1 cellular context compared by ENCODE assay signal in genomic region chr7:70571403-70571911, GRCh38.
A peak's percentile ranks its signal among the peaks of the same experiment; 100 is the strongest.
TF ChIP-seq lines count a peak whose summit lies in the region.

No MANE protein-coding gene starts in this region.

TF ChIP-seq in HepG2, 621 proteins besides CTCF, POLR2A, EP300 and RAD21 (continued from another document and continues in another):
- TF ChIP-seq ZBTB33 (CRISPR knock-in tag; IDR thresholded peaks at IDR 0.05) (no peak), ZNF484 (CRISPR knock-in tag; IDR thresholded peaks at IDR 0.05; ENCODE audit: borderline replicate concordance, low read depth) (no peak), ZNF670 (CRISPR knock-in tag; IDR thresholded peaks at IDR 0.05; ENCODE audit: borderline replicate concordance) (no peak), HDAC2 (CRISPR knock-in tag; IDR thresholded peaks at IDR 0.05) (no peak; the same call in 1 of the 2 replicates), ATAD3A (CRISPR knock-in tag; IDR thresholded peaks at IDR 0.05) (no peak), ZSCAN31 (CRISPR knock-in tag; IDR thresholded peaks at IDR 0.05; ENCODE audit: low read depth) (no peak), HMG20B (CRISPR knock-in tag; conservative IDR thresholded peaks at IDR 0.05) (no peak), MLXIP (CRISPR knock-in tag; IDR thresholded peaks at IDR 0.05; ENCODE audit: borderline replicate concordance) (no peak), KDM6A (CRISPR knock-in tag; IDR thresholded peaks at IDR 0.05; ENCODE audit: low read depth) (0 out of 2 replicates have a peak, but pooled peaks have one; percentile 24), ZNF557 (CRISPR knock-in tag; IDR thresholded peaks at IDR 0.05) (no peak), ZNF382 (CRISPR knock-in tag; IDR thresholded peaks at IDR 0.05; ENCODE audit: borderline replicate concordance) (no peak), JARID2 (CRISPR knock-in tag; IDR thresholded peaks at IDR 0.05; ENCODE audit: insufficient replicate concordance) (no peak), PATZ1 (CRISPR knock-in tag; IDR thresholded peaks at IDR 0.05) (no peak), RFXANK (CRISPR knock-in tag; IDR thresholded peaks at IDR 0.05) (no peak), MTF1 (CRISPR knock-in tag; IDR thresholded peaks at IDR 0.05) (no peak), ZNF570 (CRISPR knock-in tag; IDR thresholded peaks at IDR 0.05; ENCODE audit: borderline replicate concordance) (no peak), ZBTB25 (CRISPR knock-in tag; IDR thresholded peaks at IDR 0.05) (no peak), ZNF747 (CRISPR knock-in tag; IDR thresholded peaks at IDR 0.05; ENCODE audit: borderline replicate concordance) (no peak), THAP8 (CRISPR knock-in tag; IDR thresholded peaks at IDR 0.05; ENCODE audit: borderline replicate concordance) (no peak), PCBP1 (IDR thresholded peaks at IDR 0.05; ENCODE audit: borderline replicate concordance, low read depth, low read length) (no peak), HNF1B (CRISPR knock-in tag; IDR thresholded peaks at IDR 0.05) (0 out of 2 replicates have a peak, but pooled peaks have one; percentile 31), ZMYM4 (CRISPR knock-in tag; IDR thresholded peaks at IDR 0.05) (no peak), REST (IDR thresholded peaks at IDR 0.05; ENCODE audit: borderline replicate concordance in 1 of 2, low read depth in 1 of 2, low read length in 2 of 2) (no peak), SMARCC2 (IDR thresholded peaks at IDR 0.05) (no peak), ZNF644 (CRISPR knock-in tag; IDR thresholded peaks at IDR 0.05; ENCODE audit: low read depth) (peak; percentile 77; the same call in 1 of the 2 replicates), ZNF878 (CRISPR knock-in tag; IDR thresholded peaks at IDR 0.05) (peak; percentile 42; the same call in 1 of the 2 replicates), EHMT2 (IDR thresholded peaks at IDR 0.05; ENCODE audit: borderline replicate concordance, low read depth, low read length) (peak; percentile 57; the same call in 1 of the 2 replicates), TRIM22 (IDR thresholded peaks at IDR 0.05) (no peak), ZSCAN25 (CRISPR knock-in tag; IDR thresholded peaks at IDR 0.05) (peak; percentile 95), SAP130 (CRISPR knock-in tag; IDR thresholded peaks at IDR 0.05; ENCODE audit: low read depth) (peak; percentile 35; the same call in 1 of the 2 replicates), ARNT (IDR thresholded peaks at IDR 0.05) (no peak), ZNF564 (CRISPR knock-in tag; IDR thresholded peaks at IDR 0.05) (no peak), SMARCE1 (IDR thresholded peaks at IDR 0.05; ENCODE audit: borderline replicate concordance) (no peak), DDIT3 (CRISPR knock-in tag; IDR thresholded peaks at IDR 0.05) (no peak), HOXA3 (CRISPR knock-in tag; IDR thresholded peaks at IDR 0.05) (no peak), TIGD3 (CRISPR knock-in tag; IDR thresholded peaks at IDR 0.05; ENCODE audit: borderline replicate concordance) (no peak), ETS1 (CRISPR knock-in tag; IDR thresholded peaks at IDR 0.05) (no peak), ZNF773 (CRISPR knock-in tag; IDR thresholded peaks at IDR 0.05; ENCODE audit: borderline replicate concordance) (no peak), ATF6 (CRISPR knock-in tag; conservative IDR thresholded peaks at IDR 0.05) (no peak), SMAD3 (CRISPR knock-in tag; IDR thresholded peaks at IDR 0.05) (no peak)
